In genomic region chr3:177060492-177060891, GRCh38 we compare ENCODE assay signal across 21 cellular contexts.
"Had no signal": no experiment of that assay in that cellular context is flagged by ENCODE, and none has a peak within 500 bp of the region (broad histone marks: within the 10 kb centered on the region; RNA-seq: fewer than 3 reads in every experiment).

No MANE protein-coding gene starts in this region.

- H3K27ac Mint-ChIP-seq: activated CD4-positive, alpha-beta memory T cell treated with anti-CD3 and anti-CD28 coated beads, Interleukin-2, amount 10 ng/mL, durations not matched to agents 7 days and 5 days; activated CD4-positive, alpha-beta T cell treated with anti-CD3 and anti-CD28 coated beads, Interleukin-2, amount 10 ng/mL, durations not matched to agents 24 days and 14 days; activated naive CD8-positive, alpha-beta T cell; natural killer cell; stimulated activated effector memory CD8-positive, alpha-beta T cell treated with anti-CD3 and anti-CD28 coated beads, Interleukin-12 subunit alpha, Interleukin-12 subunit beta, amount 100 ng/mL, for 72 hours; stimulated activated naive CD8-positive, alpha-beta T cell treated with anti-CD3 and anti-CD28 coated beads, Interleukin-15, amount 100 ng/mL, for 72 hours had no signal

- DNase-seq: activated CD4-positive, alpha-beta memory T cell treated with anti-CD3 and anti-CD28 coated beads, Interleukin-2, amount 10 ng/mL, durations not matched to agents 7 days and 5 days; activated CD4-positive, alpha-beta T cell treated with anti-CD3 and anti-CD28 coated beads, Interleukin-2, amount 10 ng/mL, durations not matched to agents 24 days and 14 days; activated naive CD4-positive, alpha-beta T cell; adrenal gland; cerebellar nuclear complex; gastrocnemius medialis; head of caudate nucleus; hypothalamus; midbrain; natural killer cell; small intestine; stimulated activated CD4-positive, alpha-beta T cell treated with anti-CD3 and anti-CD28 coated beads, Interleukin-2, amount 100 ng/mL, for 24 hours; stimulated activated naive CD8-positive, alpha-beta T cell treated with anti-CD3 and anti-CD28 coated beads, Interleukin-15, amount 100 ng/mL, for 72 hours had no signal

- H3K36me3 Mint-ChIP-seq: natural killer cell had no signal

- FAIRE-seq: small intestine had no signal

- H3K4me3 Mint-ChIP-seq: activated CD4-positive, alpha-beta memory T cell treated with anti-CD3 and anti-CD28 coated beads, Interleukin-2, amount 10 ng/mL, durations not matched to agents 7 days and 5 days; activated CD4-positive, alpha-beta T cell treated with anti-CD3 and anti-CD28 coated beads, Interleukin-2, amount 10 ng/mL, durations not matched to agents 24 days and 14 days; activated naive CD8-positive, alpha-beta T cell; natural killer cell; stimulated activated effector memory CD8-positive, alpha-beta T cell treated with anti-CD3 and anti-CD28 coated beads, Interleukin-12 subunit alpha, Interleukin-12 subunit beta, amount 100 ng/mL, for 72 hours; stimulated activated naive CD8-positive, alpha-beta T cell treated with anti-CD3 and anti-CD28 coated beads, Interleukin-15, amount 100 ng/mL, for 72 hours had no signal

- ATAC-seq: activated CD4-positive, CD25-positive, alpha-beta regulatory T cell treated with anti-CD3 and anti-CD28 coated beads, Interleukin-2, amount 50 U/mL, for 24 hours; gastrocnemius medialis; natural killer cell; stimulated activated effector memory CD8-positive, alpha-beta T cell treated with anti-CD3 and anti-CD28 coated beads, Interleukin-12 subunit alpha, Interleukin-12 subunit beta, amount 100 ng/mL, for 72 hours; stimulated activated naive CD8-positive, alpha-beta T cell treated with anti-CD3 and anti-CD28 coated beads, Interleukin-15, amount 100 ng/mL, for 72 hours had no signal

- H3K27ac ChIP-seq: ascending aorta, coronary artery, esophagus muscularis mucosa, gastrocnemius medialis, suprapubic skin, tibial nerve had no signal

- H3K27me3 Mint-ChIP-seq: activated CD4-positive, alpha-beta memory T cell treated with anti-CD3 and anti-CD28 coated beads, Interleukin-2, amount 10 ng/mL, durations not matched to agents 7 days and 5 days; activated CD4-positive, alpha-beta T cell treated with anti-CD3 and anti-CD28 coated beads, Interleukin-2, amount 10 ng/mL, durations not matched to agents 24 days and 14 days; activated naive CD8-positive, alpha-beta T cell; stimulated activated naive CD8-positive, alpha-beta T cell treated with anti-CD3 and anti-CD28 coated beads, Interleukin-15, amount 100 ng/mL, for 72 hours had no signal

- H3K27me3 ChIP-seq: adrenal gland, ascending aorta, esophagus muscularis mucosa, gastrocnemius medialis, suprapubic skin, tibial nerve had no signal

- H3K4me3 ChIP-seq: adrenal gland, ascending aorta, coronary artery, esophagus muscularis mucosa, gastrocnemius medialis, suprapubic skin, tibial nerve had no signal

- H3K36me3 ChIP-seq: adrenal gland, ascending aorta, esophagus muscularis mucosa, gastrocnemius medialis, suprapubic skin, tibial nerve had no signal

- H3K9me3 ChIP-seq: adrenal gland, ascending aorta, esophagus muscularis mucosa, gastrocnemius medialis, suprapubic skin, tibial nerve had no signal

- H3K9me3 Mint-ChIP-seq: activated CD4-positive, alpha-beta memory T cell treated with anti-CD3 and anti-CD28 coated beads, Interleukin-2, amount 10 ng/mL, durations not matched to agents 7 days and 5 days; activated CD4-positive, alpha-beta T cell treated with anti-CD3 and anti-CD28 coated beads, Interleukin-2, amount 10 ng/mL, durations not matched to agents 24 days and 14 days; natural killer cell; stimulated activated effector memory CD8-positive, alpha-beta T cell treated with anti-CD3 and anti-CD28 coated beads, Interleukin-12 subunit alpha, Interleukin-12 subunit beta, amount 100 ng/mL, for 72 hours; stimulated activated naive CD8-positive, alpha-beta T cell treated with anti-CD3 and anti-CD28 coated beads, Interleukin-15, amount 100 ng/mL, for 72 hours had no signal
